ENCODE assay signal across 13 cellular contexts in genomic region chr20:50141811-50142561, GRCh38. TPM values are rescaled to one million over a fixed set of nuclear protein-coding genes. Genes with fewer than 3 reads are reported as not detected.
A peak's percentile ranks its signal among the peaks of the same experiment; 100 is the strongest.
DNase-seq lines count a peak whose midpoint lies in the region; ATAC-seq, FAIRE-seq and TF ChIP-seq lines count a peak whose summit lies in the region.
"Had no signal": no experiment of that assay in that cellular context is flagged by ENCODE, and none has a peak within 500 bp of the region (broad histone marks: within the 10 kb centered on the region; RNA-seq: fewer than 3 reads in every experiment).

No MANE protein-coding gene starts in this region.

- peak overlapping the region; percentile 0 to 95; a peak in 4 of 6 replicates for H3K27ac ChIP-seq in A549
- no peak overlapping the region for H3K27ac ChIP-seq in CD4-positive, alpha-beta T cell (ENCODE audit: low read depth, low read length)
- H3K27ac ChIP-seq: BLaER1 had no signal

- no peaks in the 10 kb centered on the region for H3K9me3 Mint-ChIP-seq in CD4-positive, alpha-beta T cell
- no peaks in the 10 kb centered on the region for H3K9me3 Mint-ChIP-seq in osteocyte (ENCODE audit: unreplicated experiment)

- peaks cover 92% of the 10 kb centered on the region for H3K4me1 ChIP-seq in A549

- CTCF ChIA-PET in A549 (lab: Yijun Ruan, JAX) = interaction anchor here (0.6 to 9.6 kb wide), 5 partner anchors 13 to 39 kb away, joined by 3 to 123 read pairs (median 4); no protein-coding TSS in a partner anchor
- CTCF ChIA-PET in CD4-positive, alpha-beta T cell (lab: Charles Lee) = interaction anchor here (0.9 kb wide), 1 partner anchor 27 kb away, joined by 3 read pairs; no protein-coding TSS in a partner anchor

- intact Hi-C loops in CD4-positive, alpha-beta T cell (cut with DNase I, micrococcal nuclease) = no loop called here

- TF ChIP-seq RAD21 in A549 (conservative IDR thresholded peaks at IDR 0.05 in 1 of 2, IDR thresholded peaks at IDR 0.05 in 1 of 2) = no peak

- H3K27ac Mint-ChIP-seq in CD4-positive, alpha-beta T cell = peak overlapping the region; percentile 42
- peak overlapping the region; percentile 31 for H3K27ac Mint-ChIP-seq in osteocyte (ENCODE audit: unreplicated experiment)

- no peak for ATAC-seq in A549
- no peak for ATAC-seq in CD4-positive, alpha-beta T cell (ENCODE audit: poor library complexity)
- ATAC-seq in GM21723 (IDR thresholded peaks at IDR 0.05; ENCODE audit: unreplicated experiment) = no peak

- peaks cover 32% of the 10 kb centered on the region for H3K4me1 Mint-ChIP-seq in CD4-positive, alpha-beta T cell (ENCODE audit: low read depth)
- H3K4me1 Mint-ChIP-seq in osteocyte (ENCODE audit: unreplicated experiment) = peaks cover 73% of the 10 kb centered on the region

- H3K4me3 ChIP-seq in A549 (no peak overlapping the region), bronchial epithelial cell (ENCODE audit: low read depth, low read length) (no peak overlapping the region)
- H3K4me3 ChIP-seq: adrenal gland, BLaER1, MG63, tibial nerve had no signal

- 92% methylated on average over 12 of the region's 12 CpGs for WGBS in A549 (ENCODE audit: missing lambda C conversion rate)

- no peak overlapping the region for H3K4me2 ChIP-seq in A549
- H3K4me2 ChIP-seq: BLaER1 had no signal

- H3K36me3 ChIP-seq in bronchial epithelial cell (ENCODE audit: control insufficient read depth, insufficient read depth, low read length) = peaks cover 31% of the 10 kb centered on the region

- TF ChIP-seq CTCF in A549 (IDR thresholded peaks at IDR 0.05) = no peak
- no peak for TF ChIP-seq CTCF in CD4-positive, alpha-beta T cell (IDR thresholded peaks at IDR 0.05)
- no peak for TF ChIP-seq CTCF in bronchial epithelial cell (IDR thresholded peaks at IDR 0.05; ENCODE audit: insufficient read depth, low read length, severe bottlenecking)
- TF ChIP-seq CTCF in osteocyte (IDR thresholded peaks at IDR 0.05) = no peak

- H3K27me3 Mint-ChIP-seq in CD4-positive, alpha-beta T cell = no peaks in the 10 kb centered on the region
- H3K27me3 Mint-ChIP-seq in osteocyte (ENCODE audit: unreplicated experiment) = no peaks in the 10 kb centered on the region

- H3K36me3 Mint-ChIP-seq in CD4-positive, alpha-beta T cell (ENCODE audit: low read depth) = peaks cover 59% of the 10 kb centered on the region
- H3K36me3 Mint-ChIP-seq in osteocyte (ENCODE audit: unreplicated experiment) = peaks cover 30% of the 10 kb centered on the region

- FAIRE-seq in A549 (lab: Jason Lieb, UNC) (no peak), bronchial epithelial cell (lab: Jason Lieb, UNC) (no peak)

- no peaks in the 10 kb centered on the region for H3K27me3 ChIP-seq in CD4-positive, alpha-beta T cell (ENCODE audit: control insufficient read depth, insufficient read depth, low read length)
- no peaks in the 10 kb centered on the region for H3K27me3 ChIP-seq in bronchial epithelial cell (ENCODE audit: control insufficient read depth, insufficient read depth, low read length)
- H3K27me3 ChIP-seq: adrenal gland, BLaER1, MG63, tibial nerve had no signal

- H3K4me3 Mint-ChIP-seq in CD4-positive, alpha-beta T cell = no peak overlapping the region
- H3K4me3 Mint-ChIP-seq in osteocyte (ENCODE audit: unreplicated experiment) = no peak overlapping the region

- DNase-seq in A549 (ENCODE audit: low read depth in 1 of 2, low spot score in 1 of 2) (no peak), bronchial epithelial cell (ENCODE audit: low read depth) (peak; percentile 48), osteocyte (ENCODE audit: extremely low spot score, unreplicated experiment) (no peak), NCI-H1436 (lab: John Stamatoyannopoulos, UW) (no peak)
- no peak for DNase-seq in CD4-positive, alpha-beta T cell
- no peak for DNase-seq in stimulated activated naive CD4-positive, alpha-beta T cell treated with Interleukin-2 at 50 U/mL for 16 hours (lab: John Stamatoyannopoulos, UW)
- DNase-seq: adrenal gland; cortex of kidney; MG63; stimulated activated CD4-positive, alpha-beta T cell treated with anti-CD3 and anti-CD28 coated beads, Interleukin-12 subunit alpha, Interleukin-12 subunit beta, amount 100 ng/mL, for 4 hours had no signal

- TF ChIP-seq POLR2A in A549 (IDR thresholded peaks at IDR 0.05; ENCODE audit: low read length) = no peak

- POLR2A ChIA-PET in A549 (lab: Yijun Ruan, JAX) = no interaction called here
- POLR2A ChIA-PET in CD4-positive, alpha-beta T cell (lab: Charles Lee) = interaction anchor here (1.1 kb wide), 1 partner anchor 11 kb away, joined by 3 read pairs; the partner anchor contains the start of gene PEDS1

- no peak for TF ChIP-seq EP300 in A549 (IDR thresholded peaks at IDR 0.05)

- H3K9me3 ChIP-seq in A549 = no peaks in the 10 kb centered on the region
- no peaks in the 10 kb centered on the region for H3K9me3 ChIP-seq in CD4-positive, alpha-beta T cell (ENCODE audit: control insufficient read depth, low read length)
- H3K9me3 ChIP-seq: adrenal gland, BLaER1, MG63, tibial nerve had no signal

TF ChIP-seq in A549, 52 proteins besides CTCF, POLR2A, EP300 and RAD21:
- no peak for TF ChIP-seq HES2 (IDR thresholded peaks at IDR 0.05)
- TF ChIP-seq JUN (IDR thresholded peaks at IDR 0.05) = no peak

RNA-seq across cellular contexts. Expression of gene PEDS1, which starts 11.5 kb away (rescaled TPM):
- polyA plus RNA-seq in A549 (2011; rRNA removed) (24.5 and 33.5 TPM in 2 replicates), A549 (2017; fragmentation: RNase III; extraction: RNeasy Plus Mini Kit Qiagen cat#74134 plus additional on column Dnase treatment) (23.1 to 26.5 TPM (median 25.8 TPM) in 3 replicates)
- polyA plus RNA-seq in A549 (2012; cell fraction: cytosol; rRNA removed) = 42.2 and 62.3 TPM in 2 replicates
- polyA plus RNA-seq in A549 (2012; cell fraction: nucleus; rRNA removed) = 37.3 and 53.0 TPM in 2 replicates
- 59.2 and 69.8 TPM in 2 replicates for polyA minus RNA-seq in A549 (2011; rRNA and poly(A)+ RNA removed)
- 10 to 100 TPM; 21.3 to 21.9 TPM for total RNA-seq in CD4-positive, alpha-beta T cell
- total RNA-seq in bronchial epithelial cell (9.7 and 16.9 TPM in 2 replicates), osteocyte (61.2 and 63.7 TPM in 2 replicates)

RNA-seq across cellular contexts. Expression of gene UBE2V1, which starts 29.0 kb away (rescaled TPM):
- polyA plus RNA-seq in A549 (2011; rRNA removed) (114 and 141 TPM in 2 replicates), A549 (2017; fragmentation: RNase III; extraction: RNeasy Plus Mini Kit Qiagen cat#74134 plus additional on column Dnase treatment) (129 to 143 TPM (median 130 TPM) in 3 replicates)
- 71.2 and 72.5 TPM in 2 replicates for polyA plus RNA-seq in A549 (2012; cell fraction: cytosol; rRNA removed)
- 26.1 and 63.7 TPM in 2 replicates for polyA plus RNA-seq in A549 (2012; cell fraction: nucleus; rRNA removed)
- polyA minus RNA-seq in A549 (2011; rRNA and poly(A)+ RNA removed) = 62.8 and 69.9 TPM in 2 replicates
- total RNA-seq in CD4-positive, alpha-beta T cell = 100 to 1,000 TPM; 115 to 140 TPM
- total RNA-seq in bronchial epithelial cell (18.4 and 30.2 TPM in 2 replicates), osteocyte (102 and 106 TPM in 2 replicates)

RNA-seq across cellular contexts. Expression of gene CEBPB, which starts 48.6 kb away (rescaled TPM):
- polyA plus RNA-seq in A549 (2011; rRNA removed) = 35.9 and 45.4 TPM in 2 replicates
- polyA plus RNA-seq in A549 (2012; cell fraction: cytosol; rRNA removed) = 71.1 and 106 TPM in 2 replicates
- polyA plus RNA-seq in A549 (2012; cell fraction: nucleus; rRNA removed) = 82.9 and 128 TPM in 2 replicates
- 58.9 to 74.0 TPM (median 66.6 TPM) in 3 replicates for polyA plus RNA-seq in A549 (2017; fragmentation: RNase III; extraction: RNeasy Plus Mini Kit Qiagen cat#74134 plus additional on column Dnase treatment)
- 18.3 and 20.0 TPM in 2 replicates for polyA minus RNA-seq in A549 (2011; rRNA and poly(A)+ RNA removed)
- 10 to 100 TPM; 40.7 to 43.9 TPM for total RNA-seq in CD4-positive, alpha-beta T cell
- total RNA-seq in bronchial epithelial cell = 71.3 and 118 TPM in 2 replicates
- 59.1 and 60.7 TPM in 2 replicates for total RNA-seq in osteocyte
